Comparison of ENCODE assay signal across 10 cellular contexts in the genomic region with DNA sequence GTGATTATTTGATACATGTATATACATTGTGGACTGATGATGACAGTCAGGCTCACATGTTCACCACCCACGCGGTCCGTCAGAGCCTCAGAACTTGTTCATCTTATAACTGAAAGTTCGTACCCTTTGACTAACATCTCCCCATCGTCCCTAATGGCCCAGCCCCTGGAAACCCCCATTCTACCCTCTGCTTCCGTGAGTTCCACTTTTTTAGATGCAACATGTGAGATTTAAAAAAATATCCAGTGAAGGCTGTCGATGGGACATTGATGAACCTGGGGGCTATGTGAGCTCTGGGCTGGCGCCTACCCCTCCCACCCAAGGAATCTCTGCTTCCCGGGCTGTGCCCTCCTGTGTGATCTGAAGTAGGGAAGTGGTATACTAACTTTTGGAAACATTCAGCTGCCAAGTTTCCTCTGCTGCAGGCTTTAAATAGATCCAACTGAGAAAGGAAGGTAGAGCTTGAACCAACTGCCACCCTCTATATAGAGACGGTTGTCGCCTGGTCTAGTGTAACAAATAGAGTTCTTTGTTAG.
DNase-seq lines count a peak whose midpoint lies in the region; ATAC-seq, FAIRE-seq and TF ChIP-seq lines count a peak whose summit lies in the region.
"Had no signal": no experiment of that assay in that cellular context is flagged by ENCODE, and none has a peak within 500 bp of the region (broad histone marks: within the 10 kb centered on the region; RNA-seq: fewer than 3 reads in every experiment).

No MANE protein-coding gene starts in this region.

- H3K4me1 Mint-ChIP-seq in stimulated activated naive CD8-positive, alpha-beta T cell treated with anti-CD3 and anti-CD28 coated beads, Interleukin-15, Interleukin-2, amounts not matched to agents 100 ng/mL and 50 ng/mL, for 24 hours (ENCODE audit: low read depth): peaks cover 77% of the 10 kb centered on the region

- FAIRE-seq in GM18507 (lab: Jason Lieb, UNC) (peak; percentile 94), H1 (lab: Jason Lieb, UNC) (no peak)
- FAIRE-seq: bronchial epithelial cell had no signal

- ATAC-seq in HG02798 (IDR thresholded peaks at IDR 0.05; ENCODE audit: poor library complexity, unreplicated experiment) (peak; percentile 67), gastroesophageal sphincter (no peak)
- ATAC-seq: HCT116 had no signal

- 70% methylated on average over 11 of the region's 11 CpGs; no CpG with 5 or more reads in 1 of the 2 experiments for WGBS in H1 (ENCODE audit: extremely low coverage in 1 of 2, insufficient coverage in 1 of 2, insufficient read length in 1 of 2, insufficient replicate concordance in 2 of 2, low coverage in 1 of 2, low lambda C conversion rate in 2 of 2, missing lambda C conversion rate in 1 of 2), 2 experiments
- WGBS in sigmoid colon, 2 donors: 37 to 72% methylated on average over 11 of the region's 11 CpGs
- 37 to 39% methylated on average over 8 to 11 of the region's 11 CpGs for WGBS in gastroesophageal sphincter (ENCODE audit: low coverage in 1 of 2), 2 donors

- H3K18ac ChIP-seq in H1 (ENCODE audit: extremely low read depth, low read length): no peak overlapping the region

- H2BK15ac ChIP-seq in H1 (ENCODE audit: low read length): no peak overlapping the region

- H3K27ac ChIP-seq in H1 (ENCODE audit: low read depth, low read length) (no peak overlapping the region), sigmoid colon (peak overlapping the region in 1 of 4 donors; percentile 33), gastroesophageal sphincter (peak overlapping the region in 1 of 4 donors; percentile 21)

- H3K27me3 ChIP-seq in H1 (replicated peaks in 1 of 4; ENCODE audit: control insufficient read depth in 3 of 4, extremely low read depth in 1 of 4, insufficient read depth in 3 of 4, low read length in 3 of 4): no peaks in the 10 kb centered on the region
- H3K27me3 ChIP-seq in sigmoid colon: no peaks in the 10 kb centered on the region
- no peaks in the 10 kb centered on the region for H3K27me3 ChIP-seq in gastroesophageal sphincter

- DNase-seq in GM18507 (ENCODE audit: extremely low spot score, insufficient read length, low read depth) (no peak), UCSD-AML1 (lab: John Stamatoyannopoulos, UW; ENCODE audit: unreplicated experiment) (peak; percentile 51), H1 (ENCODE audit: low read depth in 1 of 2, low spot score in 2 of 2) (no peak), sigmoid colon (no peak), NCI-H446 (lab: John Stamatoyannopoulos, UW) (no peak)

- H3K4me3 Mint-ChIP-seq in stimulated activated naive CD8-positive, alpha-beta T cell treated with anti-CD3 and anti-CD28 coated beads, Interleukin-15, Interleukin-2, amounts not matched to agents 100 ng/mL and 50 ng/mL, for 24 hours: peak overlapping the region; percentile 80

- CTCF ChIA-PET in H1 (lab: Charles Lee; ENCODE audit: partially characterized antibody): interaction anchor here (1.8 to 9.3 kb wide), 3 partner anchors 14 to 524 kb away, joined by 5 to 73 read pairs (median 7); no protein-coding TSS in a partner anchor

- H3K27me3 Mint-ChIP-seq in stimulated activated naive CD8-positive, alpha-beta T cell treated with anti-CD3 and anti-CD28 coated beads, Interleukin-15, Interleukin-2, amounts not matched to agents 100 ng/mL and 50 ng/mL, for 24 hours: no peaks in the 10 kb centered on the region

- H3K36me3 ChIP-seq in H1 (ENCODE audit: control insufficient read depth in 2 of 4, insufficient read depth in 4 of 4, low read length in 3 of 4) (no peaks in the 10 kb centered on the region), sigmoid colon (no peaks in the 10 kb centered on the region), gastroesophageal sphincter (no peaks in the 10 kb centered on the region)

- no peaks in the 10 kb centered on the region for H3K23me2 ChIP-seq in H1 (ENCODE audit: low read depth, low read length)

- H3K79me2 ChIP-seq in H1 (ENCODE audit: control insufficient read depth in 1 of 2, insufficient read depth in 2 of 2, low read length in 2 of 2): no peaks in the 10 kb centered on the region

- H3K9me3 ChIP-seq in H1 (ENCODE audit: insufficient read depth in 2 of 2, low read depth in 1 of 2, low read length in 1 of 2) (no peaks in the 10 kb centered on the region), sigmoid colon (no peaks in the 10 kb centered on the region), gastroesophageal sphincter (no peaks in the 10 kb centered on the region)

- H3K4me1 ChIP-seq in H1 (replicated peaks in 1 of 4; ENCODE audit: control insufficient read depth in 3 of 4, insufficient read depth in 4 of 4, low read length in 3 of 4) (peaks cover 0 to 6% (median 0%) of the 10 kb centered on the region in 4 experiments; a peak in 3 of 7 replicates), sigmoid colon (peaks cover 0 to 68% (median 55%) of the 10 kb centered on the region in 4 donors), gastroesophageal sphincter (peaks cover 0 to 68% (median 13%) of the 10 kb centered on the region in 3 donors)

- H3K27ac Mint-ChIP-seq in stimulated activated naive CD8-positive, alpha-beta T cell treated with anti-CD3 and anti-CD28 coated beads, Interleukin-15, Interleukin-2, amounts not matched to agents 100 ng/mL and 50 ng/mL, for 24 hours: peak overlapping the region; percentile 100

- H3K14ac ChIP-seq in H1 (ENCODE audit: insufficient read length): no peak overlapping the region

- H3K56ac ChIP-seq in H1 (replicated peaks; ENCODE audit: insufficient read length, low read depth, low read length): no peak overlapping the region

- TF ChIP-seq EP300 in H1 (IDR thresholded peaks at IDR 0.05; ENCODE audit: borderline replicate concordance in 1 of 2, low read depth in 2 of 2, low read length in 2 of 2): no peak
- TF ChIP-seq EP300 in sigmoid colon (IDR thresholded peaks at IDR 0.05): no peak
- no peak for TF ChIP-seq EP300 in gastroesophageal sphincter (IDR thresholded peaks at IDR 0.05)

- TF ChIP-seq POLR2A in H1 (IDR thresholded peaks at IDR 0.05; ENCODE audit: control extremely low read depth in 1 of 2, low read depth in 2 of 2, low read length in 2 of 2) (no peak), sigmoid colon (IDR thresholded peaks at IDR 0.05) (no peak), gastroesophageal sphincter (IDR thresholded peaks at IDR 0.05) (no peak)

- H3K23ac ChIP-seq in H1 (ENCODE audit: insufficient read length): no peak overlapping the region

- H4K20me1 ChIP-seq in H1 (replicated peaks in 1 of 2; ENCODE audit: control insufficient read depth in 1 of 2, insufficient read depth in 2 of 2, low read length in 2 of 2): no peaks in the 10 kb centered on the region

- intact Hi-C loops in sigmoid colon (cut with DNase I): loop anchor here (5.0 kb wide), 1 partner anchor 50 kb away; no protein-coding TSS in a partner anchor

- TF ChIP-seq CTCF in H1 (IDR thresholded peaks at IDR 0.05; ENCODE audit: control extremely low read depth in 1 of 3, insufficient read depth in 1 of 3, low read depth in 1 of 3, low read length in 3 of 3) (no peak), sigmoid colon (IDR thresholded peaks at IDR 0.05) (no peak), gastroesophageal sphincter (IDR thresholded peaks at IDR 0.05) (no peak)

- H3K4me3 ChIP-seq in H1 (ENCODE audit: extremely low read depth in 1 of 4, insufficient read depth in 2 of 4, low read depth in 3 of 4, low read length in 4 of 4) (no peak overlapping the region), sigmoid colon (no peak overlapping the region), gastroesophageal sphincter (no peak overlapping the region)

- peaks cover 4% of the 10 kb centered on the region for H3K36me3 Mint-ChIP-seq in stimulated activated naive CD8-positive, alpha-beta T cell treated with anti-CD3 and anti-CD28 coated beads, Interleukin-15, Interleukin-2, amounts not matched to agents 100 ng/mL and 50 ng/mL, for 24 hours (ENCODE audit: low read depth)

- no peaks in the 10 kb centered on the region for H3K9me3 Mint-ChIP-seq in stimulated activated naive CD8-positive, alpha-beta T cell treated with anti-CD3 and anti-CD28 coated beads, Interleukin-15, Interleukin-2, amounts not matched to agents 100 ng/mL and 50 ng/mL, for 24 hours

- no peak overlapping the region for H2AK5ac ChIP-seq in H1 (ENCODE audit: low read depth, low read length)

- H2BK20ac ChIP-seq in H1 (ENCODE audit: low read length): no peak overlapping the region

- H2BK5ac ChIP-seq in H1 (ENCODE audit: low read depth, low read length): no peak overlapping the region

- H4K8ac ChIP-seq in H1 (ENCODE audit: extremely low read depth, insufficient read depth, low read length): no peak overlapping the region

- no peak overlapping the region for H4K5ac ChIP-seq in H1 (ENCODE audit: insufficient read length, low read depth, low read length)

- H2BK120ac ChIP-seq in H1 (replicated peaks; ENCODE audit: low read depth, low read length): no peak overlapping the region

- no peak for TF ChIP-seq RAD21 in H1 (IDR thresholded peaks at IDR 0.05 in 1 of 2, conservative IDR thresholded peaks at IDR 0.05 in 1 of 2; ENCODE audit: low read depth in 2 of 2, low read length in 2 of 2)

- H3K4me2 ChIP-seq in H1 (ENCODE audit: insufficient read depth in 1 of 2, low read depth in 2 of 2, low read length in 2 of 2): no peak overlapping the region

- H2BK12ac ChIP-seq in H1 (ENCODE audit: low read depth, low read length): no peak overlapping the region

- no peaks in the 10 kb centered on the region for H3K79me1 ChIP-seq in H1 (ENCODE audit: low read depth, low read length)

- H4K91ac ChIP-seq in H1 (replicated peaks; ENCODE audit: insufficient read length, low read length): no peak overlapping the region

- POLR2A ChIA-PET in H1 (lab: Charles Lee; ENCODE audit: partially characterized antibody): no interaction called here

- no peak overlapping the region for H2AFZ ChIP-seq in H1 (ENCODE audit: low read length)

- no peak overlapping the region for H3K4ac ChIP-seq in H1 (replicated peaks; ENCODE audit: insufficient read length, low read depth, low read length)

- H3K9ac ChIP-seq in H1 (replicated peaks in 1 of 4; ENCODE audit: extremely low read depth in 1 of 4, low read depth in 3 of 4, low read length in 3 of 4): no peak overlapping the region

TF ChIP-seq in H1, 55 proteins besides CTCF, POLR2A, EP300 and RAD21:
- no peak for TF ChIP-seq JUND (IDR thresholded peaks at IDR 0.05; ENCODE audit: low read length)
- TF ChIP-seq HDAC2 (IDR thresholded peaks at IDR 0.05; ENCODE audit: borderline replicate concordance in 1 of 2, low read depth in 2 of 2, low read length in 2 of 2): no peak
- no peak for TF ChIP-seq CHD2 (IDR thresholded peaks at IDR 0.05; ENCODE audit: low read length)
- TF ChIP-seq, protein P1, sequence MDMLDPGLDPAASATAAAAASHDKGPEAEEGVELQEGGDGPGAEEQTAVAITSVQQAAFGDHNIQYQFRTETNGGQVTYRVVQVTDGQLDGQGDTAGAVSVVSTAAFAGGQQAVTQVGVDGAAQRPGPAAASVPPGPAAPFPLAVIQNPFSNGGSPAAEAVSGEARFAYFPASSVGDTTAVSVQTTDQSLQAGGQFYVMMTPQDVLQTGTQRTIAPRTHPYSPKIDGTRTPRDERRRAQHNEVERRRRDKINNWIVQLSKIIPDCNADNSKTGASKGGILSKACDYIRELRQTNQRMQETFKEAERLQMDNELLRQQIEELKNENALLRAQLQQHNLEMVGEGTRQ (IDR thresholded peaks at IDR 0.05; ENCODE audit: low read length): no peak
- peak; percentile 73 for TF ChIP-seq TEAD4 (IDR thresholded peaks at IDR 0.05; ENCODE audit: low read depth, low read length)
- no peak for TF ChIP-seq KDM5A (IDR thresholded peaks at IDR 0.05; ENCODE audit: low read length)
